In the genomic region with DNA sequence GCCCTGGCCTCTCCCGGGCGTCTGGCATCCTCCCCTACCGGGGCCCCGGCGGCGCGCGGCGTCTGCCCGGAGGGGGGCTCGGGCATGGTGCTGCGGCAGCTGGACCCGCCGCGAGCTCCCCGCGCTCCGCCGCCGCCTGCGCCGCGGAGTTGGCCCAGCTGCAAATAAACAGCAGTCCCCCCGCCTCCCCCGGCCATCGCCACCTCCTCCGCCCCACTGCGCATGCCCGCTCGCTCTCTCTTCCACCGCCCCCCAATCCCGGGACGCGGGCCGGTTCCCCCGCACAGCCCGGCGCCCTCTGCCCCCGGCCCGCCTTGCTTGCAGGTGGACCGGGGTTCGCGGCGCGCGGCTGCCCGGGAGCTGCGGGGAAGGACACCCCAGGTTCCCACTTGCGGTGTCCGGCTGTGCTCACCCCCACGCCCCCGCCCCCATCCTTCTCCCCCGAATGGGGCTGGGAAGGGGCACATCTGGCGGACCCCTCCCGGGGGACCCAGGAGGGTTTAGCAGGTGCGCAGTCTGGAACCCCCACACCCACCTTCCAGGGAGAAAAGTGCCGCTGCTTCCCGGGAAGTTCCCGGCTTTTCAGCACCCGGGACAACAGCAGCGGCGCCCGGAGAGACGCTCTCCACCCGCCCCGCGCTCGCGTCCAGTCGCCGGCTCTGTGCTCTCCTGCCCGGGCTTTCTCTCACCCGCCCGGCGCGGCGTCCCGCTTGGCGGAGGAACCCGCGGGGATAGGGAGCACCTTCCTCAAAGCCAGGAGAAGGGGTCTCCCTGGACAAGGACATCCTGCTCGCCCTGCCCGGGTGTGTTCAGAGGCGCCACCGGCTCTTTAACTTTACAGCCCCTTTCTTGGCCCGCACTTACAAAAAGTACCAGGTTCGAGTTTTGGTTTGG, we compare ENCODE assay signal across 8 cellular contexts. TPM values are rescaled to one million over a fixed set of nuclear protein-coding genes. Genes with fewer than 3 reads are reported as not detected.
A peak's percentile ranks its signal among the peaks of the same experiment; 100 is the strongest.
DNase-seq lines count a peak whose midpoint lies in the region; ATAC-seq and TF ChIP-seq lines count a peak whose summit lies in the region.

TSS of gene TMTC1 (minus strand) at position 170 of the 894 bp plus-strand sequence. CDS start 191 bp downstream, outside the sequence.

- peak within 1 kb of the TSS; percentile 79 for H3K4me3 ChIP-seq in skeletal muscle cell (ENCODE audit: low read depth, low read length)

- peaks cover 2% of the 10 kb centered on the region for H3K36me3 Mint-ChIP-seq in MCF 10A (ENCODE audit: insufficient read depth, unreplicated experiment)

- H3K4me3 Mint-ChIP-seq in MCF 10A (ENCODE audit: unreplicated experiment) = peak within 1 kb of the TSS; percentile 91

- CTCF ChIA-PET in MCF 10A (lab: Yijun Ruan, JAX) = interaction anchor here (0.6 kb wide), 2 partner anchors 90 to 268 kb away, joined by 3 read pairs; no protein-coding TSS in a partner anchor

- H3K27ac Mint-ChIP-seq in MCF 10A (ENCODE audit: low read depth, unreplicated experiment) = peak within 1 kb of the TSS; percentile 88

- POLR2A ChIA-PET in MCF 10A (lab: Yijun Ruan, JAX) = interaction anchor here (0.6 to 5.6 kb wide), 6 partner anchors 11 to 184 kb away, joined by 3 to 64 read pairs (median 4); no protein-coding TSS in a partner anchor

- TF ChIP-seq CTCF in MCF 10A (IDR thresholded peaks at IDR 0.05; ENCODE audit: unreplicated experiment) = no peak

- H3K27me3 Mint-ChIP-seq in MCF 10A (ENCODE audit: insufficient read depth, unreplicated experiment) = no peaks in the 10 kb centered on the region

- H3K4me1 Mint-ChIP-seq in MCF 10A (ENCODE audit: insufficient read depth, unreplicated experiment) = peaks cover 7% of the 10 kb centered on the region

- DNase-seq in A172 (ENCODE audit: low spot score) = peak; percentile 39
- DNase-seq in NCI-H2171 (lab: John Stamatoyannopoulos, UW) = peak; percentile 64
- peak; percentile 61 for DNase-seq in MCF 10A (ENCODE audit: unreplicated experiment)
- DNase-seq in iPS-NIHi11 (ENCODE audit: low spot score) = peak; percentile 90
- no peak for DNase-seq in skeletal muscle cell (ENCODE audit: low read depth)
- DNase-seq in activated naive CD4-positive, alpha-beta T cell (lab: John Stamatoyannopoulos, UW) = no peak

- H3K9me3 Mint-ChIP-seq in MCF 10A (ENCODE audit: unreplicated experiment) = no peaks in the 10 kb centered on the region

- ATAC-seq in GM18511 (IDR thresholded peaks at IDR 0.05; ENCODE audit: unreplicated experiment) = peak; percentile 30
- no peak for ATAC-seq in HG02571 (IDR thresholded peaks at IDR 0.05; ENCODE audit: unreplicated experiment)

- intact Hi-C loops in MCF 10A (cut with micrococcal nuclease) = loop anchor here (2.0 to 10.0 kb wide), 6 partner anchors 61 to 1023 kb away; no protein-coding TSS in a partner anchor

- no TSS peak for BruUV-seq in MCF 10A (replicated peaks; lab: Mats Ljungman, UMichigan)

RNA-seq across cellular contexts. Expression of gene TMTC1, which starts in this region (rescaled TPM):
- 24.6 and 26.2 TPM in 2 replicates for total RNA-seq in A172 (2014; rRNA removed; shearing (Covaris generic))
- 100 and 109 TPM in 2 replicates for total RNA-seq in MCF 10A (2022)

Comparison
In these comparisons a context has a peak if more than half of its experiments do, and no peak if none do; other contexts are left out.
1. DNase-seq: peak in A172 (single experiment), NCI-H2171 (single experiment), MCF 10A (single experiment) and iPS-NIHi11 (single experiment); none in skeletal muscle cell (single experiment) and activated naive CD4-positive, alpha-beta T cell (0 of 4).